ENCODE assay signal across 15 cellular contexts in genomic region chr11:1832989-1833365, GRCh38. TPM values are rescaled to one million over a fixed set of nuclear protein-coding genes. Genes with fewer than 3 reads are reported as not detected.
A peak's percentile ranks its signal among the peaks of the same experiment; 100 is the strongest.
DNase-seq lines count a peak whose midpoint lies in the region; ATAC-seq and TF ChIP-seq lines count a peak whose summit lies in the region.
"Had no signal": no experiment of that assay in that cellular context is flagged by ENCODE, and none has a peak within 500 bp of the region (broad histone marks: within the 10 kb centered on the region; RNA-seq: fewer than 3 reads in every experiment).

No MANE protein-coding gene starts in this region.

- H4K8ac ChIP-seq in neuronal stem cell (ENCODE audit: low read depth, low read length) = peak overlapping the region; percentile 20

- H3K27me3 ChIP-seq in HUES48 (ENCODE audit: control insufficient read depth, insufficient read depth, low read length) (peaks cover 7% of the 10 kb centered on the region), dorsolateral prefrontal cortex (peaks cover 0 to 13% (median 0%) of the 10 kb centered on the region in 45 donors), neuronal stem cell (ENCODE audit: control insufficient read depth in 3 of 3, insufficient read depth in 3 of 3, low read depth in 1 of 3, low read length in 3 of 3) (peaks cover 0 to 65% (median 0%) of the 10 kb centered on the region in 3 experiments)

- H3K36me3 ChIP-seq in HUES48 (ENCODE audit: control insufficient read depth, insufficient read depth, low read length) (no peaks in the 10 kb centered on the region), neuronal stem cell (replicated peaks in 1 of 2; ENCODE audit: control insufficient read depth in 2 of 2, insufficient read depth in 2 of 2, low read length in 2 of 2) (no peaks in the 10 kb centered on the region)
- H3K36me3 ChIP-seq: HAP-1 had no signal

- peak overlapping the region; percentile 77 for H2AFZ ChIP-seq in neuronal stem cell (ENCODE audit: low read length)

- H3K4me3 ChIP-seq in HUES48 (ENCODE audit: low read depth, low read length) (peak overlapping the region; percentile 56; the same call in 1 of the 2 replicates), dorsolateral prefrontal cortex (peak overlapping the region in 42 of 59 donors; percentile 5 to 62 (median 44)), neuronal stem cell (ENCODE audit: low read length in 2 of 2) (no peak overlapping the region)

- intact Hi-C loops in dorsolateral prefrontal cortex (cut with DNase I) = loop anchor here (1.0 to 5.0 kb wide), 5 partner anchors 86 to 181 kb away; no protein-coding TSS in a partner anchor

- peak overlapping the region; percentile 100 for H2BK15ac ChIP-seq in neuronal stem cell (ENCODE audit: low read length)

- DNase-seq in 8988T = peak; percentile 31
- no peak for DNase-seq in dorsolateral prefrontal cortex
- no peak for DNase-seq in neuronal stem cell (ENCODE audit: low spot score)
- DNase-seq: DMS 273 treated with DMSO at 0.1 percent for 48 hours had no signal

- H2BK5ac ChIP-seq in neuronal stem cell (ENCODE audit: low read length) = peak overlapping the region; percentile 77

- no peak overlapping the region for H3K4ac ChIP-seq in neuronal stem cell (ENCODE audit: low read length)

- H3K4me2 ChIP-seq in neuronal stem cell (ENCODE audit: insufficient read depth, low read length, poor library complexity, severe bottlenecking) = peak overlapping the region; percentile 57

- ATAC-seq in GM21360 (IDR thresholded peaks at IDR 0.05; ENCODE audit: unreplicated experiment) (no peak), GM19395 (IDR thresholded peaks at IDR 0.05; ENCODE audit: unreplicated experiment) (no peak), GM18502 (IDR thresholded peaks at IDR 0.05; ENCODE audit: poor library complexity, unreplicated experiment) (no peak), HG03139 (IDR thresholded peaks at IDR 0.05; ENCODE audit: unreplicated experiment) (no peak)

- no peaks in the 10 kb centered on the region for H3K9me3 ChIP-seq in HUES48 (ENCODE audit: control insufficient read depth, insufficient read depth, low read length)
- H3K9me3 ChIP-seq in neuronal stem cell (replicated peaks in 1 of 2; ENCODE audit: control insufficient read depth in 2 of 2, insufficient read depth in 1 of 2, low read depth in 1 of 2, low read length in 2 of 2) = no peaks in the 10 kb centered on the region
- H3K9me3 ChIP-seq: HAP-1 had no signal

- peak overlapping the region; percentile 43 for H2AK5ac ChIP-seq in neuronal stem cell (ENCODE audit: low read depth, low read length)

- no CpG with 5 or more reads among the region's 15 CpGs for WGBS in neuronal stem cell (ENCODE audit: extremely low coverage in 2 of 2, insufficient read length in 2 of 2, insufficient replicate concordance in 1 of 2), 2 donors

- H3K27ac ChIP-seq in HUES48 (ENCODE audit: low read depth, low read length) (no peak overlapping the region), dorsolateral prefrontal cortex (peak overlapping the region in 4 of 59 donors; percentile 9 to 65 (median 40)), neuronal stem cell (replicated peaks; ENCODE audit: low read length) (peak overlapping the region; percentile 31)

- no peak for TF ChIP-seq CTCF in dorsolateral prefrontal cortex (IDR thresholded peaks at IDR 0.05 in 54 of 56, conservative IDR thresholded peaks at IDR 0.05 in 2 of 56; ENCODE audit: low read depth in 1 of 56, partially characterized antibody in 56 of 56)

- no peak overlapping the region for H2BK120ac ChIP-seq in neuronal stem cell (ENCODE audit: low read depth, low read length)

- H3K79me1 ChIP-seq in neuronal stem cell (ENCODE audit: low read depth, low read length) = no peaks in the 10 kb centered on the region

- peak overlapping the region; percentile 76 for H3K18ac ChIP-seq in neuronal stem cell (ENCODE audit: low read length)

- no peak overlapping the region for H4K91ac ChIP-seq in neuronal stem cell (ENCODE audit: low read depth, low read length, poor library complexity)

- H3K14ac ChIP-seq in neuronal stem cell (ENCODE audit: low read length) = no peak overlapping the region

- H3K9ac ChIP-seq in HUES48 (ENCODE audit: low read depth, low read length) = no peak overlapping the region
- H3K9ac ChIP-seq in neuronal stem cell (ENCODE audit: low read depth, low read length, poor library complexity) = no peak overlapping the region

- H3K23ac ChIP-seq in neuronal stem cell (ENCODE audit: low read depth, low read length, poor library complexity) = no peak overlapping the region

- peak overlapping the region; percentile 93 for H2BK12ac ChIP-seq in neuronal stem cell (ENCODE audit: low read length)

- H3K4me1 ChIP-seq in HUES48 (ENCODE audit: control insufficient read depth, insufficient read depth, low read length) (no peaks in the 10 kb centered on the region), neuronal stem cell (ENCODE audit: control insufficient read depth in 2 of 2, insufficient read depth in 1 of 2, low read depth in 1 of 2, low read length in 2 of 2) (peaks cover 0 to 18% of the 10 kb centered on the region in 2 donors)
- H3K4me1 ChIP-seq: HAP-1 had no signal

RNA-seq across cellular contexts. Expression of gene SYT8, which starts 1.8 kb away (rescaled TPM):
- total RNA-seq in dorsolateral prefrontal cortex = 1 to 10 TPM in 2 of 120 experiments, under 1 TPM in 1, not detected in 117; 0.29 to 2.8 (median 2.4) TPM
- polyA plus RNA-seq in neuronal stem cell (2013, experiment 1 of 2) = not detected
- not detected for polyA plus RNA-seq in neuronal stem cell (2013, experiment 2 of 2)
- total RNA-seq: activated CD4-positive, alpha-beta T cell treated with anti-CD3 and anti-CD28 coated beads for 36 hours; activated T-cell treated with anti-CD3 and anti-CD28 coated beads, Interleukin-2, amount 50 U/mL, for 4 hours; T-helper 2 cell treated with Interferon-gamma antibody and Interleukin-4, amounts not matched to agents 100 ng/mL and 5 ng/mL, for 36 hours had no signal

RNA-seq across cellular contexts. Expression of gene TNNI2, which starts 5.8 kb away (rescaled TPM):
- total RNA-seq in dorsolateral prefrontal cortex = 1 to 10 TPM in 5 of 120 experiments, under 1 TPM in 4, not detected in 111; 0.81 to 1.9 (median 1.2) TPM
- polyA plus RNA-seq in neuronal stem cell (2013, experiment 1 of 2) = 0.13 TPM
- polyA plus RNA-seq in neuronal stem cell (2013, experiment 2 of 2) = not detected
- total RNA-seq: activated CD4-positive, alpha-beta T cell treated with anti-CD3 and anti-CD28 coated beads for 36 hours; activated T-cell treated with anti-CD3 and anti-CD28 coated beads, Interleukin-2, amount 50 U/mL, for 4 hours; epithelial cell of proximal tubule had no signal

RNA-seq across cellular contexts. Expression of gene LSP1, which starts 19.9 kb away (rescaled TPM):
- 10 to 100 TPM in 10 of 120 experiments, 1 to 10 TPM in 108, under 1 TPM in 2; 0.81 to 18.5 (median 3.8) TPM for total RNA-seq in dorsolateral prefrontal cortex
- 0.13 TPM for polyA plus RNA-seq in neuronal stem cell (2013, experiment 1 of 2)
- polyA plus RNA-seq in neuronal stem cell (2013, experiment 2 of 2) = 0.73 TPM
- total RNA-seq: epithelial cell of proximal tubule had no signal

RNA-seq across cellular contexts. Expression of gene PRR33, which starts 58.7 kb away (rescaled TPM):
- total RNA-seq in dorsolateral prefrontal cortex = not detected
- not detected for polyA plus RNA-seq in neuronal stem cell (2013, experiment 1 of 2)
- not detected for polyA plus RNA-seq in neuronal stem cell (2013, experiment 2 of 2)
- total RNA-seq: epithelial cell of proximal tubule; left colon; T-helper 2 cell treated with Interferon-gamma antibody and Interleukin-4, amounts not matched to agents 100 ng/mL and 5 ng/mL, for 36 hours had no signal

Comparison
In these comparisons a context has a peak if more than half of its experiments do, and no peak if none do; other contexts are left out.
1. H3K4me3 ChIP-seq: peak in HUES48 (single experiment) and dorsolateral prefrontal cortex (42 of 59); none in neuronal stem cell (0 of 2).